In the genomic region with DNA sequence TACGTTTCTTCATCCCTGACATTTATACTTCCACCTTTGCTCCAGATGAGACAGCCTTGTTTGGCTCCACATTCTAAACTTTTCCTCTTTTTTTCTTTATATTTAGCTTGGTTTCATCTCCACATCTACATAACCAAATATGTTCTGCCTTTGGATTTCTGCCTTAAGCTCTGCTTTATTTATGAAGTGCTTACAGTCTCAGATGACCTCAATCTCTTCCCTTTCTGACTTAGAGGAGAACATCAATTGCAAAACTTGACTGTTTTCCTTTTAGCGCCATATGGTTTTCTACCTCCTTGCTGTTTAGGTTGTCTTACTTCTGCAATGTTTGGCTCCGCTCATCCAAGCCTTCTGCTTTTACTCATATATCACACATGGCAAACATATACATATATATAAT, we compare ENCODE assay signal across 19 cellular contexts. TPM values are rescaled to one million over a fixed set of nuclear protein-coding genes. Genes with fewer than 3 reads are reported as not detected.
"Had no signal": no experiment of that assay in that cellular context is flagged by ENCODE, and none has a peak within 500 bp of the region (broad histone marks: within the 10 kb centered on the region; RNA-seq: fewer than 3 reads in every experiment).

No MANE protein-coding gene starts in this region.

- H3K79me2 ChIP-seq: parathyroid adenoma had no signal

- H3K4me3 Mint-ChIP-seq: activated naive CD8-positive, alpha-beta T cell; activated T-helper 1 cell treated with anti-CD3 and anti-CD28 coated beads, Interleukin-12 subunit alpha, Interleukin-12 subunit beta, Interleukin-2, Interleukin-4 antibody, amounts not matched to agents 30 ng/mL and 10 ng/mL and 1 ng/mL, durations not matched to agents 14 hours and 24 hours and 36 hours; mesothelial cell of epicardium; natural killer cell treated with Interleukin-12 subunit alpha and Interleukin-12 subunit beta and Interleukin-15 and Interleukin-18, amount 100 ng/mL, for 72 hours; T-helper 1 cell treated with Interleukin-12 subunit alpha and Interleukin-12 subunit beta and Interleukin-4 antibody, amounts not matched to agents 30 μg/mL and 1 μg/mL, for 36 hours had no signal

- H3K9ac ChIP-seq: parathyroid adenoma had no signal

- DNase-seq: activated gamma-delta T cell treated with Interleukin-2 at 50 U/mL for 16 hours; amygdala; body of pancreas; glutamatergic neuron; hippocampal formation; lower lobe of right lung; retina; stimulated activated CD4-positive, alpha-beta T cell treated with anti-CD3 and anti-CD28 coated beads, Interleukin-2, amount 100 ng/mL, for 24 hours; stimulated activated naive CD4-positive, alpha-beta T cell treated with Interleukin-2 at 50 U/mL for 16 hours had no signal

- H3K27me3 ChIP-seq: body of pancreas, tibial nerve had no signal

- H3K4me3 ChIP-seq: body of pancreas, lower lobe of right lung, tibial nerve had no signal

- H3K27ac Mint-ChIP-seq: activated naive CD8-positive, alpha-beta T cell; activated T-helper 1 cell treated with anti-CD3 and anti-CD28 coated beads, Interleukin-12 subunit alpha, Interleukin-12 subunit beta, Interleukin-2, Interleukin-4 antibody, amounts not matched to agents 30 ng/mL and 10 ng/mL and 1 ng/mL, durations not matched to agents 14 hours and 24 hours and 36 hours; mesothelial cell of epicardium; natural killer cell treated with Interleukin-12 subunit alpha and Interleukin-12 subunit beta and Interleukin-15 and Interleukin-18, amount 100 ng/mL, for 72 hours; T-helper 1 cell treated with Interleukin-12 subunit alpha and Interleukin-12 subunit beta and Interleukin-4 antibody, amounts not matched to agents 30 μg/mL and 1 μg/mL, for 36 hours had no signal

- H3K9me3 Mint-ChIP-seq: activated T-helper 1 cell treated with anti-CD3 and anti-CD28 coated beads, Interleukin-12 subunit alpha, Interleukin-12 subunit beta, Interleukin-2, Interleukin-4 antibody, amounts not matched to agents 30 ng/mL and 10 ng/mL and 1 ng/mL, durations not matched to agents 14 hours and 24 hours and 36 hours; mesothelial cell of epicardium; natural killer cell treated with Interleukin-12 subunit alpha and Interleukin-12 subunit beta and Interleukin-15 and Interleukin-18, amount 100 ng/mL, for 72 hours; T-helper 1 cell treated with Interleukin-12 subunit alpha and Interleukin-12 subunit beta and Interleukin-4 antibody, amounts not matched to agents 30 μg/mL and 1 μg/mL, for 36 hours had no signal

- H3K4me1 ChIP-seq: body of pancreas, lower lobe of right lung, parathyroid adenoma, tibial nerve had no signal

- ATAC-seq: activated CD4-positive, CD25-positive, alpha-beta regulatory T cell treated with anti-CD3 and anti-CD28 coated beads, Interleukin-2, amount 50 U/mL, for 24 hours; body of pancreas; lower lobe of right lung; natural killer cell treated with Interleukin-12 subunit alpha and Interleukin-12 subunit beta and Interleukin-15 and Interleukin-18, amount 100 ng/mL, for 72 hours had no signal

- H3K36me3 Mint-ChIP-seq: activated naive CD8-positive, alpha-beta T cell; mesothelial cell of epicardium; natural killer cell treated with Interleukin-12 subunit alpha and Interleukin-12 subunit beta and Interleukin-15 and Interleukin-18, amount 100 ng/mL, for 72 hours had no signal

- H3K36me3 ChIP-seq: lower lobe of right lung, tibial nerve had no signal

- H2AFZ ChIP-seq: parathyroid adenoma had no signal

- H3K9me3 ChIP-seq: body of pancreas, lower lobe of right lung, tibial nerve had no signal

- H3K4me1 Mint-ChIP-seq: mesothelial cell of epicardium had no signal

- H3K27ac ChIP-seq: body of pancreas, lower lobe of right lung, parathyroid adenoma, tibial nerve had no signal

RNA-seq across cellular contexts. Expression of a gene that starts 7.5 kb away (rescaled TPM):
- total RNA-seq: activated T-helper 1 cell treated with anti-CD3 and anti-CD28 coated beads, Interleukin-12 subunit alpha, Interleukin-12 subunit beta, Interleukin-2, Interleukin-4 antibody, amounts not matched to agents 30 ng/mL and 10 ng/mL and 1 ng/mL, durations not matched to agents 14 hours and 24 hours and 36 hours; body of pancreas; dermis microvascular lymphatic vessel endothelial cell; lower lobe of right lung; mesothelial cell of epicardium; natural killer cell treated with Interleukin-12 subunit alpha and Interleukin-12 subunit beta and Interleukin-15 and Interleukin-18, amount 100 ng/mL, for 72 hours; subcutaneous adipose tissue; tibial nerve had no signal
